In the genomic region with DNA sequence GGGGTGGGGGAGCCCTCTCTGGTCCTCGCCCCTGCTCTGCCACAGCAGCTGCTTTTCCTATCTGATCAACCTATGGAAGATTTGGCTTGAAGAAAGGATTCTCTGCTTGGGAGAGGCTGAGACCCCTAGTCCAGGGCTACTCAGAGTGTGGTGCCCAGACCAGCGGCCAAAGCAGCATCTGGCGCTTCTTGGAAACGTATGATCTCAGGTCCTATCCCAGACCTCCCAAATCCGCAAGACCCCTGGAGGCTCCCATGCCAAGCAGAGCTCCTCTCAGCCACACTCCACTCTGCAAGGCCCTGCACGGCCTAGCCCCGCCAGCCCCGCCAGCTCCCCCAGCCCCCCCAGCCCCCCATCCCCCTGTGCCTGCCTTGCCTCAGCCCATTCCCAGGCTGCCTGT, we compare ENCODE assay signal across 24 cellular contexts.
DNase-seq lines count a peak whose midpoint lies in the region; ATAC-seq and TF ChIP-seq lines count a peak whose summit lies in the region.
"Had no signal": no experiment of that assay in that cellular context is flagged by ENCODE, and none has a peak within 500 bp of the region (broad histone marks: within the 10 kb centered on the region; RNA-seq: fewer than 3 reads in every experiment).

No MANE protein-coding gene starts in this region.

- no peaks in the 10 kb centered on the region for H3K27me3 ChIP-seq in stomach
- H3K27me3 ChIP-seq: BE2C had no signal

- TF ChIP-seq EP300 in stomach (IDR thresholded peaks at IDR 0.05) = no peak

- peaks cover 9% of the 10 kb centered on the region for H3K9me3 Mint-ChIP-seq in glutamatergic neuron (ENCODE audit: unreplicated experiment)
- H3K9me3 Mint-ChIP-seq in type B pancreatic cell = no peaks in the 10 kb centered on the region
- no peaks in the 10 kb centered on the region for H3K9me3 Mint-ChIP-seq in HFFc6
- H3K9me3 Mint-ChIP-seq: CD14-positive monocyte; CD4-positive, alpha-beta T cell; CD8-positive, alpha-beta memory T cell had no signal

- peaks cover 63% of the 10 kb centered on the region for H3K4me1 Mint-ChIP-seq in glutamatergic neuron (ENCODE audit: low read depth, unreplicated experiment)
- peaks cover 31% of the 10 kb centered on the region for H3K4me1 Mint-ChIP-seq in type B pancreatic cell (ENCODE audit: unreplicated experiment)
- H3K4me1 Mint-ChIP-seq in HFFc6 (ENCODE audit: low read depth) = no peaks in the 10 kb centered on the region
- H3K4me1 Mint-ChIP-seq: CD14-positive monocyte; CD8-positive, alpha-beta memory T cell had no signal

- H3K27me3 Mint-ChIP-seq in glutamatergic neuron (ENCODE audit: unreplicated experiment) = peaks cover 8% of the 10 kb centered on the region
- no peaks in the 10 kb centered on the region for H3K27me3 Mint-ChIP-seq in type B pancreatic cell
- no peaks in the 10 kb centered on the region; the same call in 1 of the 2 replicates for H3K27me3 Mint-ChIP-seq in HFFc6 (ENCODE audit: insufficient read depth)
- H3K27me3 Mint-ChIP-seq: CD4-positive, alpha-beta T cell; CD8-positive, alpha-beta memory T cell had no signal

- H3K4me1 ChIP-seq in stomach = no peaks in the 10 kb centered on the region
- H3K4me1 ChIP-seq: A549, HAP-1 had no signal

- TF ChIP-seq CTCF in VCaP (conservative IDR thresholded peaks at IDR 0.05) = no peak
- no peak for TF ChIP-seq CTCF in glutamatergic neuron (IDR thresholded peaks at IDR 0.05; ENCODE audit: partially characterized antibody, unreplicated experiment)
- TF ChIP-seq CTCF in type B pancreatic cell (conservative IDR thresholded peaks at IDR 0.05) = no peak
- no peak for TF ChIP-seq CTCF in HFFc6 (IDR thresholded peaks at IDR 0.05)
- TF ChIP-seq CTCF in RWPE1 (conservative IDR thresholded peaks at IDR 0.05; ENCODE audit: low read depth) = no peak
- no peak for TF ChIP-seq CTCF in stomach (IDR thresholded peaks at IDR 0.05)

- DNase-seq in cardiac septum (ENCODE audit: low spot score) (peak; percentile 20), left cardiac atrium (no peak), glutamatergic neuron (no peak), type B pancreatic cell (ENCODE audit: extremely low spot score, unreplicated experiment) (no peak), HFFc6 (no peak), RWPE1 (ENCODE audit: low spot score) (no peak), stomach (no peak)
- DNase-seq: 8988T; ACHN; AML-193; BE2C; CD4-positive, alpha-beta T cell; CD8-positive, alpha-beta memory T cell; DMS 273 treated with DMSO at 0.1 percent for 48 hours; DMS79; EL; GDM1; GM23248 had no signal

- intact Hi-C loops in cardiac septum (cut with DNase I) = no loop called here
- intact Hi-C loops in left cardiac atrium (cut with DNase I) = no loop called here
- intact Hi-C loops in stomach (cut with DNase I; ENCODE audit: low total_unique reads) = no loop called here

- WGBS in stomach, 5 donors = 97 to 98% (median 97%) methylated on average over 8 of the region's 8 CpGs

- H3K4me3 ChIP-seq in stomach = no peak overlapping the region
- H3K4me3 ChIP-seq: A549; BLaER1 treated with 17β-estradiol and CSF1 and Interleukin-3, amounts not matched to agents 10 nM and 100 nM; GM12878; GM23248; HAP-1 had no signal

- POLR2A ChIA-PET in RWPE1 (lab: Yijun Ruan, JAX; ENCODE audit: low non-redundant PET) = no interaction called here

- H3K4me3 Mint-ChIP-seq in glutamatergic neuron (ENCODE audit: unreplicated experiment) (no peak overlapping the region), type B pancreatic cell (no peak overlapping the region), HFFc6 (no peak overlapping the region)
- H3K4me3 Mint-ChIP-seq: CD14-positive monocyte; CD4-positive, alpha-beta T cell; CD8-positive, alpha-beta memory T cell had no signal

- H3K27ac Mint-ChIP-seq in glutamatergic neuron (ENCODE audit: unreplicated experiment) (peak overlapping the region; percentile 52), type B pancreatic cell (peak overlapping the region; percentile 54), HFFc6 (no peak overlapping the region)
- H3K27ac Mint-ChIP-seq: CD14-positive monocyte; CD4-positive, alpha-beta T cell had no signal

- peaks cover 11 to 71% (median 56%) of the 10 kb centered on the region in 4 donors for H3K36me3 ChIP-seq in stomach
- H3K36me3 ChIP-seq: BE2C, HAP-1 had no signal

- no peak for ATAC-seq in left cardiac atrium
- ATAC-seq: A549, GM12878 had no signal

- no peak for TF ChIP-seq POLR2A in stomach (IDR thresholded peaks at IDR 0.05)

- H3K36me3 Mint-ChIP-seq in glutamatergic neuron (ENCODE audit: unreplicated experiment) = no peaks in the 10 kb centered on the region
- H3K36me3 Mint-ChIP-seq in type B pancreatic cell = peaks cover 11% of the 10 kb centered on the region
- H3K36me3 Mint-ChIP-seq in HFFc6 (ENCODE audit: low read depth) = no peaks in the 10 kb centered on the region

- no peaks in the 10 kb centered on the region for H3K9me3 ChIP-seq in stomach
- H3K9me3 ChIP-seq: A549; BE2C; BLaER1 treated with 17β-estradiol and CSF1 and Interleukin-3, amounts not matched to agents 10 nM and 100 nM; HAP-1 had no signal

- CTCF ChIA-PET in RWPE1 (lab: Yijun Ruan, JAX) = no interaction called here

- H3K27ac ChIP-seq in VCaP (peak overlapping the region; percentile 14; the same call in 1 of the 2 replicates), RWPE1 (no peak overlapping the region), stomach (no peak overlapping the region)
- H3K27ac ChIP-seq: A549; BLaER1 treated with 17β-estradiol and CSF1 and Interleukin-3, amounts not matched to agents 10 nM and 100 nM; GM23248 had no signal
